25 cellular contexts compared by ENCODE assay signal in genomic region chr2:173938700-173939384, GRCh38. TPM values are rescaled to one million over a fixed set of nuclear protein-coding genes. Genes with fewer than 3 reads are reported as not detected.
DNase-seq lines count a peak whose midpoint lies in the region; ATAC-seq, FAIRE-seq and TF ChIP-seq lines count a peak whose summit lies in the region.
"Had no signal": no experiment of that assay in that cellular context is flagged by ENCODE, and none has a peak within 500 bp of the region (broad histone marks: within the 10 kb centered on the region; RNA-seq: fewer than 3 reads in every experiment).

No MANE protein-coding gene starts in this region.

- H3K4me1 Mint-ChIP-seq in CD8-positive, alpha-beta T cell (ENCODE audit: low read depth): peaks cover 66% of the 10 kb centered on the region
- H3K4me1 Mint-ChIP-seq in immature natural killer cell: peaks cover 42 to 60% of the 10 kb centered on the region in 2 donors

- in situ Hi-C loops in ACHN (cut with HindIII; ENCODE audit: low pct_ligation_motif_present, low pct_unique_long_range_greater_than_20kb, low sequenced_read_pairs): no loop called here

- H3K9me3 Mint-ChIP-seq in CD8-positive, alpha-beta T cell: no peaks in the 10 kb centered on the region
- no peaks in the 10 kb centered on the region for H3K9me3 Mint-ChIP-seq in immature natural killer cell
- H3K9me3 Mint-ChIP-seq: activated CD4-positive, alpha-beta memory T cell treated with anti-CD3 and anti-CD28 coated beads, Interleukin-2, amount 10 ng/mL, durations not matched to agents 7 days and 5 days had no signal

- CTCF ChIA-PET in CD8-positive, alpha-beta T cell (lab: Charles Lee): no interaction called here

- peaks cover 31 to 74% (median 48%) of the 10 kb centered on the region in 10 experiments for H3K4me1 ChIP-seq in BLaER1 treated with 17β-estradiol and CSF1 and Interleukin-3, amounts not matched to agents 10 nM and 100 nM
- peaks cover 79% of the 10 kb centered on the region for H3K4me1 ChIP-seq in CD8-positive, alpha-beta T cell (ENCODE audit: insufficient read depth, low read length)
- peaks cover 0 to 29% of the 10 kb centered on the region in 2 donors for H3K4me1 ChIP-seq in small intestine (ENCODE audit: control insufficient read depth in 2 of 2, insufficient read depth in 1 of 2, low read depth in 1 of 2, low read length in 1 of 2)

- FAIRE-seq in small intestine (lab: Jason Lieb, UNC): no peak

- peak overlapping the region; percentile 35 for H3K4me3 Mint-ChIP-seq in CD8-positive, alpha-beta T cell
- peak overlapping the region in 4 of 5 donors; percentile 10 to 44 (median 28) for H3K4me3 Mint-ChIP-seq in immature natural killer cell
- H3K4me3 Mint-ChIP-seq: activated CD4-positive, alpha-beta memory T cell treated with anti-CD3 and anti-CD28 coated beads, Interleukin-2, amount 10 ng/mL, durations not matched to agents 7 days and 5 days; neural progenitor cell; type B pancreatic cell had no signal

- no peak overlapping the region for H3K4me3 ChIP-seq in BLaER1 treated with 17β-estradiol and CSF1 and Interleukin-3, amounts not matched to agents 10 nM and 100 nM
- H3K4me3 ChIP-seq in CD8-positive, alpha-beta T cell (ENCODE audit: low read depth, low read length): no peak overlapping the region
- no peak overlapping the region for H3K4me3 ChIP-seq in small intestine (ENCODE audit: low read depth in 1 of 2, low read length in 2 of 2)
- H3K4me3 ChIP-seq: breast epithelium, mucosa of descending colon, neural progenitor cell, spleen had no signal

- H3K9me3 ChIP-seq in BLaER1 treated with 17β-estradiol and CSF1 and Interleukin-3, amounts not matched to agents 10 nM and 100 nM (replicated peaks in 1 of 11): no peaks in the 10 kb centered on the region
- no peaks in the 10 kb centered on the region for H3K9me3 ChIP-seq in CD8-positive, alpha-beta T cell (ENCODE audit: low read length)
- H3K9me3 ChIP-seq in small intestine (ENCODE audit: control insufficient read depth, low read depth): no peaks in the 10 kb centered on the region
- H3K9me3 ChIP-seq: breast epithelium, mucosa of descending colon, spleen had no signal

- H3K27ac Mint-ChIP-seq in CD8-positive, alpha-beta T cell: peak overlapping the region; percentile 52
- peak overlapping the region in 2 of 6 donors; percentile 23 to 32 for H3K27ac Mint-ChIP-seq in immature natural killer cell
- H3K27ac Mint-ChIP-seq: activated CD4-positive, alpha-beta memory T cell treated with anti-CD3 and anti-CD28 coated beads, Interleukin-2, amount 10 ng/mL, durations not matched to agents 7 days and 5 days; neural progenitor cell; type B pancreatic cell had no signal

- H3K36me3 ChIP-seq in BLaER1 treated with 17β-estradiol and CSF1 and Interleukin-3, amounts not matched to agents 10 nM and 100 nM: peaks cover 37 to 92% (median 48%) of the 10 kb centered on the region in 11 experiments
- no peaks in the 10 kb centered on the region for H3K36me3 ChIP-seq in CD8-positive, alpha-beta T cell (ENCODE audit: insufficient read depth, low read length)
- no peaks in the 10 kb centered on the region for H3K36me3 ChIP-seq in small intestine (ENCODE audit: control insufficient read depth in 2 of 2, insufficient read depth in 2 of 2, low read length in 2 of 2)
- H3K36me3 ChIP-seq: breast epithelium, neural progenitor cell had no signal

- peaks cover 95 to 100% (median 100%) of the 10 kb centered on the region in 11 experiments for H4K20me1 ChIP-seq in BLaER1 treated with 17β-estradiol and CSF1 and Interleukin-3, amounts not matched to agents 10 nM and 100 nM

- no peak for DNase-seq in CD8-positive, alpha-beta T cell
- DNase-seq in immature natural killer cell (no peak), amygdala (lab: John Stamatoyannopoulos, UW) (no peak), small intestine (no peak), ACHN (no peak)
- DNase-seq: activated CD4-positive, alpha-beta memory T cell treated with anti-CD3 and anti-CD28 coated beads, Interleukin-2, amount 10 ng/mL, durations not matched to agents 7 days and 5 days; activated CD4-positive, CD25-positive, alpha-beta regulatory T cell treated with anti-CD3 and anti-CD28 coated beads, Interleukin-2, amount 50 U/mL, for 72 hours; activated T-cell treated with anti-CD3 and anti-CD28 coated beads for 4 hours; amniotic stem cell; GOT3; head of caudate nucleus; mucosa of descending colon; NCI-H1092; NCI-H187 treated with DMSO at 0.1 percent for 48 hours; NCI-H2227 treated with DMSO at 0.1 percent for 48 hours; NCI-H748 treated with DMSO at 0.1 percent for 48 hours; posterior cingulate gyrus; spleen; stimulated activated CD4-positive, alpha-beta T cell treated with anti-CD3 and anti-CD28 coated beads, Interleukin-2, amount 100 ng/mL, for 48 hours; T-helper 1 cell had no signal

- H3K4me2 ChIP-seq in BLaER1 treated with 17β-estradiol and CSF1 and Interleukin-3, amounts not matched to agents 10 nM and 100 nM: peak overlapping the region in 7 of 11 experiments; percentile 9 to 81 (median 69); a peak in 8 of 22 replicates
- H3K4me2 ChIP-seq: neural progenitor cell had no signal

- no peak for TF ChIP-seq CTCF in CD8-positive, alpha-beta T cell (IDR thresholded peaks at IDR 0.05)

- peaks cover 27% of the 10 kb centered on the region for H3K36me3 Mint-ChIP-seq in CD8-positive, alpha-beta T cell
- no peaks in the 10 kb centered on the region for H3K36me3 Mint-ChIP-seq in immature natural killer cell

- H3K27me3 Mint-ChIP-seq in CD8-positive, alpha-beta T cell (ENCODE audit: low read depth): no peaks in the 10 kb centered on the region
- H3K27me3 Mint-ChIP-seq in immature natural killer cell (ENCODE audit: low read depth in 3 of 3): peaks cover 0 to 6% (median 4%) of the 10 kb centered on the region in 3 donors
- H3K27me3 Mint-ChIP-seq: activated CD4-positive, alpha-beta memory T cell treated with anti-CD3 and anti-CD28 coated beads, Interleukin-2, amount 10 ng/mL, durations not matched to agents 7 days and 5 days; type B pancreatic cell had no signal

- WGBS in small intestine, 3 donors: 93 to 98% (median 97%) methylated on average over 2 of the region's 2 CpGs

- intact Hi-C loops in CD8-positive, alpha-beta T cell (cut with DNase I, micrococcal nuclease): no loop called here

- H3K27me3 ChIP-seq in BLaER1 treated with 17β-estradiol and CSF1 and Interleukin-3, amounts not matched to agents 10 nM and 100 nM: no peaks in the 10 kb centered on the region
- H3K27me3 ChIP-seq in CD8-positive, alpha-beta T cell (ENCODE audit: insufficient read depth, low read length): no peaks in the 10 kb centered on the region
- H3K27me3 ChIP-seq in small intestine (ENCODE audit: control insufficient read depth in 2 of 2, insufficient read depth in 2 of 2, low read length in 2 of 2): no peaks in the 10 kb centered on the region
- H3K27me3 ChIP-seq: breast epithelium, neural progenitor cell, spleen had no signal

- POLR2A ChIA-PET in CD8-positive, alpha-beta T cell (lab: Charles Lee): no interaction called here

- ATAC-seq in CD8-positive, alpha-beta T cell: no peak
- no peak; the same call in 2 of the 3 replicates for ATAC-seq in SK-N-SH treated with all-trans-retinoic acid at 6 μM for 48 hours

- H3K27ac ChIP-seq in BLaER1 treated with 17β-estradiol and CSF1 and Interleukin-3, amounts not matched to agents 10 nM and 100 nM: no peak overlapping the region
- no peak overlapping the region for H3K27ac ChIP-seq in CD8-positive, alpha-beta T cell (ENCODE audit: low read depth, low read length)
- no peak overlapping the region for H3K27ac ChIP-seq in small intestine (ENCODE audit: low read depth in 1 of 2, low read length in 1 of 2)
- H3K27ac ChIP-seq: breast epithelium, neural progenitor cell had no signal

- H3K9ac ChIP-seq in BLaER1 treated with 17β-estradiol and CSF1 and Interleukin-3, amounts not matched to agents 10 nM and 100 nM: no peak overlapping the region
- H3K9ac ChIP-seq: neural progenitor cell had no signal

TF ChIP-seq in SK-N-SH treated with all-trans-retinoic acid at 6 μM for 48 hours, 23 proteins besides CTCF, POLR2A, EP300 and RAD21:
- peak; percentile 67; the same call in 1 of the 2 replicates for TF ChIP-seq TCF4 (CRISPR knock-in tag; IDR thresholded peaks at IDR 0.05; ENCODE audit: borderline replicate concordance)
- TF ChIP-seq, protein P1, sequence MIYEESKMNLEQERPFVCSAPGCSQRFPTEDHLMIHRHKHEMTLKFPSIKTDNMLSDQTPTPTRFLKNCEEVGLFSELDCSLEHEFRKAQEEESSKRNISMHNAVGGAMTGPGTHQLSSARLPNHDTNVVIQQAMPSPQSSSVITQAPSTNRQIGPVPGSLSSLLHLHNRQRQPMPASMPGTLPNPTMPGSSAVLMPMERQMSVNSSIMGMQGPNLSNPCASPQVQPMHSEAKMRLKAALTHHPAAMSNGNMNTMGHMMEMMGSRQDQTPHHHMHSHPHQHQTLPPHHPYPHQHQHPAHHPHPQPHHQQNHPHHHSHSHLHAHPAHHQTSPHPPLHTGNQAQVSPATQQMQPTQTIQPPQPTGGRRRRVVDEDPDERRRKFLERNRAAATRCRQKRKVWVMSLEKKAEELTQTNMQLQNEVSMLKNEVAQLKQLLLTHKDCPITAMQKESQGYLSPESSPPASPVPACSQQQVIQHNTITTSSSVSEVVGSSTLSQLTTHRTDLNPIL (CRISPR knock-in tag; IDR thresholded peaks at IDR 0.05; ENCODE audit: low read depth): no peak
- 0 out of 2 replicates have a peak, but pooled peaks have one; percentile 29 for TF ChIP-seq TSHZ2 (CRISPR knock-in tag; IDR thresholded peaks at IDR 0.05)

RNA-seq across cellular contexts. Expression of gene SP3, which starts 26.3 kb away (rescaled TPM):
- 100 to 1,000 TPM; 166 to 169 TPM for total RNA-seq in CD8-positive, alpha-beta T cell
- polyA plus RNA-seq in immature natural killer cell (10 to 100 TPM; 48.6 to 77.4 (median 53.2) TPM), small intestine (10 to 100 TPM; 15.0 to 22.7 (median 15.4) TPM)
